In the genomic region with DNA sequence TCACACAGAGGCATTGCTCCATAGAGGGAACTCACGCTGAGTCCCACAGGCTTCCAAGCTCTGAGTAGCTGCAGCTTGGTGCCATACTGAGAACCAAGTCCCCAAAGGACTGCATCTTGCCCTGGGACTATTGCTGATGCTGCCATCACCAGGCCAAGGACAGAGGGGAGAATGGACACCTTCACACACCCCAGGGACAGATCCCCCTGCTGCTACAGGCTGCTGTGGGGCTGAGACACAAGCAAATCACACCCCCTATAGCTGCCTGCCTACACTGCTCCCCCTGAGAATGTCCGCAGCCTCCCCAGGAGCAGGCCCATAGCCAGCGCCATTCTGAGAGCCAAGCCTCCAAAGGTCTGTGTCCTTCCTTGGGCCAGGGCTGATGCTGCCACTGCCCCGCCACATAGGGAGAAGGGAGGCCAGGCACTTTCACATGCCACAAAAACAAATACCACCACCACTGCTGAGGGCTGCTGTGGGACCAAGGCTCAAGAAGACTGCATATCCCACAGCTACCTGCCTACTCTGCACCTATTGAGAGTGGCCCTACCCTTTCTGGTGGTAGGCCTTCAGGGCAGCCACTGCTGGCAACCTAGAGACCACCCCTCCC, we compare ENCODE assay signal across 22 cellular contexts.
DNase-seq lines count a peak whose midpoint lies in the region; ATAC-seq and TF ChIP-seq lines count a peak whose summit lies in the region.
"Had no signal": no experiment of that assay in that cellular context is flagged by ENCODE, and none has a peak within 500 bp of the region (broad histone marks: within the 10 kb centered on the region; RNA-seq: fewer than 3 reads in every experiment).

No MANE protein-coding gene starts in this region.

- WGBS in endodermal cell (ENCODE audit: insufficient coverage in 1 of 2, insufficient read length in 1 of 2), 2 experiments = 89 to 100% methylated on average over 1 to 4 of the region's 4 CpGs

- TF ChIP-seq POLR2A in vagina (IDR thresholded peaks at IDR 0.05) = no peak

- H3K27me3 Mint-ChIP-seq in endodermal cell (ENCODE audit: insufficient read depth) (no peaks in the 10 kb centered on the region), osteocyte (ENCODE audit: unreplicated experiment) (peaks cover 31% of the 10 kb centered on the region)

- H3K4me3 Mint-ChIP-seq in endodermal cell = no peak overlapping the region
- no peak overlapping the region for H3K4me3 Mint-ChIP-seq in osteocyte (ENCODE audit: unreplicated experiment)
- H3K4me3 Mint-ChIP-seq: CD4-positive, alpha-beta memory T cell had no signal

- H3K36me3 ChIP-seq in left ventricle myocardium inferior (no peaks in the 10 kb centered on the region), endodermal cell (ENCODE audit: control insufficient read depth, insufficient read depth, low read length) (no peaks in the 10 kb centered on the region), vagina (no peaks in the 10 kb centered on the region)
- H3K36me3 ChIP-seq: MG63, SJCRH30 had no signal

- H3K27ac ChIP-seq in left ventricle myocardium inferior (replicated peaks) (no peak overlapping the region), endodermal cell (ENCODE audit: low read depth, low read length) (no peak overlapping the region), vagina (no peak overlapping the region)
- H3K27ac ChIP-seq: GM23248, SJCRH30 had no signal

- no peak overlapping the region for H3K9ac ChIP-seq in endodermal cell (ENCODE audit: extremely low read depth, low read length, poor library complexity, severe bottlenecking)
- H3K9ac ChIP-seq: GM23248 had no signal

- peaks cover 23% of the 10 kb centered on the region for H3K9me3 ChIP-seq in left ventricle myocardium inferior (replicated peaks)
- peaks cover 5% of the 10 kb centered on the region for H3K9me3 ChIP-seq in endodermal cell (ENCODE audit: control insufficient read depth, low read length)
- no peaks in the 10 kb centered on the region for H3K9me3 ChIP-seq in vagina
- H3K9me3 ChIP-seq: MG63, SJCRH30 had no signal

- H3K4me1 Mint-ChIP-seq in endodermal cell = peaks cover 2% of the 10 kb centered on the region
- H3K4me1 Mint-ChIP-seq in osteocyte (ENCODE audit: unreplicated experiment) = no peaks in the 10 kb centered on the region
- H3K4me1 Mint-ChIP-seq: CD4-positive, alpha-beta memory T cell had no signal

- H3K9me3 Mint-ChIP-seq in endodermal cell (no peaks in the 10 kb centered on the region), osteocyte (ENCODE audit: unreplicated experiment) (peaks cover 15% of the 10 kb centered on the region)

- H3K27me3 ChIP-seq in left ventricle myocardium inferior (ENCODE audit: low read depth) (no peaks in the 10 kb centered on the region), endodermal cell (ENCODE audit: control insufficient read depth, insufficient read depth, low read length, poor library complexity, severe bottlenecking) (no peaks in the 10 kb centered on the region), vagina (no peaks in the 10 kb centered on the region)
- H3K27me3 ChIP-seq: MG63, SJCRH30 had no signal

- H3K4me1 ChIP-seq in left ventricle myocardium inferior (no peaks in the 10 kb centered on the region), endodermal cell (ENCODE audit: control insufficient read depth, insufficient read depth, low read length) (no peaks in the 10 kb centered on the region), vagina (no peaks in the 10 kb centered on the region)
- H3K4me1 ChIP-seq: SJCRH30 had no signal

- no peak for TF ChIP-seq CTCF in left ventricle myocardium inferior (IDR thresholded peaks at IDR 0.05; ENCODE audit: borderline replicate concordance)
- no peak for TF ChIP-seq CTCF in endodermal cell (conservative IDR thresholded peaks at IDR 0.05)
- TF ChIP-seq CTCF in osteocyte (IDR thresholded peaks at IDR 0.05) = no peak
- TF ChIP-seq CTCF in vagina (IDR thresholded peaks at IDR 0.05) = no peak

- DNase-seq in Right ventricle myocardium inferior (ENCODE audit: missing footprints) (no peak), left ventricle myocardium inferior (no peak), endodermal cell (peak; percentile 20), osteocyte (ENCODE audit: extremely low spot score, unreplicated experiment) (peak; percentile 57), vagina (ENCODE audit: extremely low spot score in 2 of 2) (peak; percentile 79 to 80), cerebellar cortex (ENCODE audit: low spot score) (no peak)
- DNase-seq: 8988T; ACHN; CD4-positive, alpha-beta memory T cell; COR-L47; DMS53; GM23248; H7; KG1; MG63; NCI-H1105 treated with DMSO at 0.1 percent for 48 hours; NCI-H146; NCI-H2029; NCI-H69; SJCRH30 had no signal

- no peak overlapping the region for H3K27ac Mint-ChIP-seq in endodermal cell
- no peak overlapping the region for H3K27ac Mint-ChIP-seq in osteocyte (ENCODE audit: unreplicated experiment)

- H3K36me3 Mint-ChIP-seq in endodermal cell (ENCODE audit: low read depth) (no peaks in the 10 kb centered on the region), osteocyte (ENCODE audit: unreplicated experiment) (no peaks in the 10 kb centered on the region)
- H3K36me3 Mint-ChIP-seq: CD4-positive, alpha-beta memory T cell had no signal

- intact Hi-C loops in Right ventricle myocardium inferior (cut with DNase I) (no loop called here), left ventricle myocardium inferior (cut with micrococcal nuclease) (no loop called here), vagina (cut with DNase I) (no loop called here)

- no peak overlapping the region for H3K4me3 ChIP-seq in left ventricle myocardium inferior
- no peak overlapping the region for H3K4me3 ChIP-seq in endodermal cell (ENCODE audit: low read length)
- no peak overlapping the region for H3K4me3 ChIP-seq in vagina
- H3K4me3 ChIP-seq: GM23248, MG63, SJCRH30 had no signal

- peak; percentile 23 for ATAC-seq in Right ventricle myocardium inferior
- no peak for ATAC-seq in GM19397 (IDR thresholded peaks at IDR 0.05; ENCODE audit: unreplicated experiment)
- ATAC-seq in HG02884 (IDR thresholded peaks at IDR 0.05; ENCODE audit: unreplicated experiment) = no peak

Comparison
In these comparisons a context has a peak if more than half of its experiments do, and no peak if none do; other contexts are left out.
1. DNase-seq: peak in endodermal cell (single experiment), osteocyte (single experiment) and vagina (2 of 2); none in Right ventricle myocardium inferior (single experiment), left ventricle myocardium inferior (single experiment) and cerebellar cortex (single experiment).